Comparison of ENCODE assay signal across 16 cellular contexts in genomic region chr2:210167227-210167626, GRCh38. TPM values are rescaled to one million over a fixed set of nuclear protein-coding genes. Genes with fewer than 3 reads are reported as not detected.
DNase-seq lines count a peak whose midpoint lies in the region; FAIRE-seq and TF ChIP-seq lines count a peak whose summit lies in the region.
"Had no signal": no experiment of that assay in that cellular context is flagged by ENCODE, and none has a peak within 500 bp of the region (broad histone marks: within the 10 kb centered on the region; RNA-seq: fewer than 3 reads in every experiment).

No MANE protein-coding gene starts in this region.

- DNase-seq in HCEC 1CT (peak; percentile 37), astrocyte of the hippocampus (ENCODE audit: low read depth, low spot score) (peak; percentile 12), iris pigment epithelial cell (ENCODE audit: low read depth) (peak; percentile 41), suprapubic skin (ENCODE audit: low spot score in 2 of 2) (no peak), GM19240 (ENCODE audit: insufficient read length, low spot score) (no peak), activated T-cell treated with anti-CD3 and anti-CD28 coated beads for 4 hours (no peak), AG08396 (ENCODE audit: low spot score) (no peak), frontal cortex (ENCODE audit: low spot score in 2 of 2) (no peak)
- DNase-seq: activated T-cell treated with anti-CD3 and anti-CD28 coated beads, Interleukin-2, amount 50 U/mL, for 48 hours; BE2C; DND-41; effector memory CD8-positive, alpha-beta T cell; H7; NCI-H2171 treated with DMSO at 0.1 percent for 48 hours; stimulated activated CD8-positive, alpha-beta memory T cell treated with anti-CD3 and anti-CD28 coated beads, Interleukin-4, amount 100 ng/mL, for 48 hours; T-cell had no signal

- TF ChIP-seq POLR2A in suprapubic skin (IDR thresholded peaks at IDR 0.05) = no peak

- 11% methylated on average over 1 of the region's 1 CpG for WGBS in suprapubic skin

- no peak for FAIRE-seq in frontal cortex (lab: Jason Lieb, UNC)

- peak overlapping the region; percentile 98 for H3K27ac ChIP-seq in suprapubic skin

- H3K36me3 ChIP-seq in suprapubic skin = no peaks in the 10 kb centered on the region
- H3K36me3 ChIP-seq: BE2C had no signal

- no peak overlapping the region for H3K4me3 ChIP-seq in suprapubic skin

- no peak for TF ChIP-seq CTCF in suprapubic skin (IDR thresholded peaks at IDR 0.05)

- H3K4me1 ChIP-seq in suprapubic skin = peaks cover 35% of the 10 kb centered on the region
- H3K4me1 ChIP-seq: BE2C had no signal

- H3K9me3 ChIP-seq in suprapubic skin = no peaks in the 10 kb centered on the region
- H3K9me3 ChIP-seq: BE2C had no signal

- no peaks in the 10 kb centered on the region for H3K27me3 ChIP-seq in suprapubic skin
- H3K27me3 ChIP-seq: BE2C had no signal

- TF ChIP-seq EP300 in suprapubic skin (IDR thresholded peaks at IDR 0.05) = no peak

RNA-seq across cellular contexts. Expression of gene KANSL1L, which starts 4.0 kb away (rescaled TPM):
- total RNA-seq in suprapubic skin (10 to 100 TPM; 18.0 to 48.7 (median 25.6) TPM), frontal cortex (99.1 TPM)

RNA-seq across cellular contexts. Expression of gene ACADL, which starts 58.0 kb away (rescaled TPM):
- total RNA-seq in suprapubic skin (1 to 10 TPM; 1.5 to 9.8 (median 6.4) TPM), frontal cortex (8.2 TPM)
- total RNA-seq: H7, T-cell had no signal

Comparison
In these comparisons a context has a peak if more than half of its experiments do, and no peak if none do; other contexts are left out.
1. DNase-seq: peak in HCEC 1CT (single experiment), astrocyte of the hippocampus (single experiment) and iris pigment epithelial cell (single experiment); none in suprapubic skin (0 of 2), GM19240 (single experiment), activated T-cell treated with anti-CD3 and anti-CD28 coated beads for 4 hours (single experiment), AG08396 (single experiment) and frontal cortex (0 of 2).